ENCODE assay signal across 26 cellular contexts in genomic region chr2:218720048-218721041, GRCh38.
"Had no signal": no experiment of that assay in that cellular context is flagged by ENCODE, and none has a peak within 500 bp of the region (broad histone marks: within the 10 kb centered on the region; RNA-seq: fewer than 3 reads in every experiment).

No MANE protein-coding gene starts in this region.

- H3K9me3 ChIP-seq: ascending aorta, pancreas, psoas muscle, suprapubic skin, tibial artery had no signal

- H3K4me1 ChIP-seq: ascending aorta, tibial artery had no signal

- H3K4me3 ChIP-seq: ascending aorta, coronary artery, dorsolateral prefrontal cortex, heart left ventricle, pancreas, psoas muscle, right atrium auricular region, suprapubic skin, tibial artery had no signal

- ATAC-seq: effector memory CD8-positive, alpha-beta T cell; heart left ventricle; naive thymus-derived CD8-positive, alpha-beta T cell had no signal

- DNase-seq: activated CD4-positive, alpha-beta T cell treated with anti-CD3 and anti-CD28 coated beads for 4 hours; activated CD4-positive, alpha-beta T cell treated with anti-CD3 and anti-CD28 coated beads, Interleukin-2, amount 50 U/mL, for 4 hours; activated effector memory CD4-positive, alpha-beta T cell treated with anti-CD3 and anti-CD28 coated beads, Interleukin-2, amount 50 U/mL, for 16 hours; activated naive CD4-positive, alpha-beta T cell treated with anti-CD3 and anti-CD28 coated beads, Interleukin-2, amount 10 ng/mL, durations not matched to agents 7 days and 5 days; activated naive CD8-positive, alpha-beta T cell treated with anti-CD3 and anti-CD28 coated beads, Interleukin-2, amount 10 ng/mL, durations not matched to agents 7 days and 5 days; activated T-cell treated with anti-CD3 and anti-CD28 coated beads, Interleukin-2, amount 50 U/mL, for 1 hour; brain microvascular endothelial cell; dorsolateral prefrontal cortex; effector memory CD8-positive, alpha-beta T cell; foreskin fibroblast; heart left ventricle; hypothalamus; midbrain; naive thymus-derived CD8-positive, alpha-beta T cell; nucleus accumbens; pancreas; psoas muscle; stimulated activated CD4-positive, alpha-beta T cell treated with anti-CD3 and anti-CD28 coated beads, Interleukin-15, amount 100 ng/mL, for 24 hours; stimulated activated CD4-positive, alpha-beta T cell treated with anti-CD3 and anti-CD28 coated beads, Interleukin-2, amount 100 ng/mL, for 24 hours; stimulated activated naive CD4-positive, alpha-beta T cell; tibial artery had no signal

- H3K27ac ChIP-seq: ascending aorta, brain microvascular endothelial cell, coronary artery, heart left ventricle, pancreas, psoas muscle, right atrium auricular region, suprapubic skin, tibial artery had no signal

- FAIRE-seq: endothelial cell of umbilical vein, pancreas had no signal

- H3K36me3 ChIP-seq: pancreas, right atrium auricular region, suprapubic skin had no signal

- H3K27me3 ChIP-seq: ascending aorta, brain microvascular endothelial cell, dorsolateral prefrontal cortex, heart left ventricle, pancreas, right atrium auricular region, suprapubic skin, tibial artery had no signal
